ENCODE assay signal across 8 cellular contexts in the genomic region with DNA sequence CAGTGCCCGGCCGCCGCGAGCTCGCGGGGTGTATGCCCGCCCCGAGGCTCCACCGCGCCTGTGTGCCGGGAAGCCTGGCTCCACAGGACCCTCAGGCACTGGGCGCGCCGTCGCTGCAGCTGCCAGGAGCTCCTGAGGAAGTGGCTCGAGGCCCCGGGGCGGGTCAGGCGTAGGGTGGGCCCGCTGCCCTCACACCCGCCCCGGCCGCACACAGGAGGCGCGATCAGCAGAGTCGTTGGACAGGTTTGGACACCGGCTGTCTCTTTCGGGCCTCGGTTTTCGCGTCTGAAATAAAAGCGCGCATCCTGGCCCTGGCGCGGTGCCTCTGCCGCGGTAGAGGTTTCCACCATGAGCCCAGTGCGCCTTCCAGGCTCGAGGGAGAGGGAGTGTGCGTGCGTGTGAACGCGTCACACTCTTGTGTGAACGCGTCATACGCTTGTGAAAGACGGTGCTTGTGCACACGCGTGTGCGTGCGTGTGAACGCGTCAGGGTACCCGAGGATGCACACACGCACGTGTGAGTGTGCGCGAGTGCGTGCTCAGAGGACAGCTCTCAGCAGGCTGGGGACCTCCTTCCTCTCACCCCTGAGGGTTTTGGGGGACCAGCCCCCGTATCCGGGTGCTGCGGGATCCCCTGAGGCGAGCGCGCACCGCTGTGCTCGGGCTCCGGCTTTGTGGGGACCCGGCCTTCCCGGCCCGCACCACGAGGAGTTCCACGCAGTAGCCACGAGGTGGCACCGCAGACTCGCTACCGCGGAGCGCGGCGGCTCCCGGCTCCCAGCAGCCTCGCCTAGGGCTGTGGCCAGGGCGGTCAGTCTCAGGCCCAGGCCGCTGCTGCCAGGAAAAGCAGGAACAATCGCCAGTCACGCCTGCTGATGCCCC.
DNase-seq lines count a peak whose midpoint lies in the region; ATAC-seq and TF ChIP-seq lines count a peak whose summit lies in the region.

No MANE protein-coding gene starts in this region.

- DNase-seq in GM03348 (ENCODE audit: low spot score): peak; percentile 95
- peak; percentile 44 to 75 for DNase-seq in NOMO-1 (lab: John Stamatoyannopoulos, UW; ENCODE audit: unreplicated experiment in 2 of 2)
- DNase-seq in activated T-helper 1 cell treated with anti-CD3 and anti-CD28 coated beads, Interleukin-12 subunit alpha, Interleukin-12 subunit beta, Interleukin-2, Interleukin-4 antibody, amounts not matched to agents 30 ng/mL and 10 ng/mL and 1 ng/mL, durations not matched to agents 14 hours and 24 hours and 36 hours (ENCODE audit: low spot score): peak; percentile 29
- DNase-seq in foreskin keratinocyte: peak; percentile 14 to 43
- DNase-seq in neural crest cell (ENCODE audit: low read depth, low spot score): peak; percentile 83
- no peak for DNase-seq in thoracic aorta (ENCODE audit: low spot score)

- H3K36me3 ChIP-seq in thoracic aorta: no peaks in the 10 kb centered on the region

- H3K4me1 ChIP-seq in foreskin keratinocyte (no peaks in the 10 kb centered on the region), thoracic aorta (ENCODE audit: control insufficient read depth in 1 of 2, low read depth in 2 of 2) (no peaks in the 10 kb centered on the region)

- peak overlapping the region; percentile 38 for H3K4me3 ChIP-seq in thoracic aorta

- TF ChIP-seq CTCF in foreskin keratinocyte (conservative IDR thresholded peaks at IDR 0.05) (peak; percentile 87), neural crest cell (conservative IDR thresholded peaks at IDR 0.05) (peak; percentile 86), thoracic aorta (IDR thresholded peaks at IDR 0.05) (peak; percentile 60)

- H3K4me1 Mint-ChIP-seq in activated T-helper 1 cell treated with anti-CD3 and anti-CD28 coated beads, Interleukin-12 subunit alpha, Interleukin-12 subunit beta, Interleukin-2, Interleukin-4 antibody, amounts not matched to agents 30 ng/mL and 10 ng/mL and 1 ng/mL, durations not matched to agents 14 hours and 24 hours and 36 hours (ENCODE audit: low read depth): no peaks in the 10 kb centered on the region
- H3K4me1 Mint-ChIP-seq in neural crest cell: peaks cover 12% of the 10 kb centered on the region

- H3K9me3 ChIP-seq in thoracic aorta: no peaks in the 10 kb centered on the region

- ATAC-seq in HG02678 (IDR thresholded peaks at IDR 0.05; ENCODE audit: unreplicated experiment): peak; percentile 69
- peak; percentile 98 for ATAC-seq in foreskin keratinocyte
- ATAC-seq in thoracic aorta (ENCODE audit: insufficient number of reproducible peaks, low FRiP score, low read depth): no peak
- no peak for ATAC-seq in GM18873 (IDR thresholded peaks at IDR 0.05; ENCODE audit: low FRiP score, unreplicated experiment)

- H3K36me3 Mint-ChIP-seq in activated T-helper 1 cell treated with anti-CD3 and anti-CD28 coated beads, Interleukin-12 subunit alpha, Interleukin-12 subunit beta, Interleukin-2, Interleukin-4 antibody, amounts not matched to agents 30 ng/mL and 10 ng/mL and 1 ng/mL, durations not matched to agents 14 hours and 24 hours and 36 hours (ENCODE audit: low read depth): no peaks in the 10 kb centered on the region
- no peaks in the 10 kb centered on the region for H3K36me3 Mint-ChIP-seq in neural crest cell (ENCODE audit: low read depth)

- H3K27me3 ChIP-seq in foreskin keratinocyte (peaks cover 5% of the 10 kb centered on the region), thoracic aorta (replicated peaks; ENCODE audit: insufficient read depth) (no peaks in the 10 kb centered on the region)

- intact Hi-C loops in activated T-helper 1 cell treated with anti-CD3 and anti-CD28 coated beads, Interleukin-12 subunit alpha, Interleukin-12 subunit beta, Interleukin-2, Interleukin-4 antibody, amounts not matched to agents 30 ng/mL and 10 ng/mL and 1 ng/mL, durations not matched to agents 14 hours and 24 hours and 36 hours (cut with micrococcal nuclease): loop anchor here (1.0 to 10.0 kb wide), 3 partner anchors 239 to 482 kb away; no protein-coding TSS in a partner anchor

- H3K27ac Mint-ChIP-seq in activated T-helper 1 cell treated with anti-CD3 and anti-CD28 coated beads, Interleukin-12 subunit alpha, Interleukin-12 subunit beta, Interleukin-2, Interleukin-4 antibody, amounts not matched to agents 30 ng/mL and 10 ng/mL and 1 ng/mL, durations not matched to agents 14 hours and 24 hours and 36 hours: no peak overlapping the region
- no peak overlapping the region for H3K27ac Mint-ChIP-seq in neural crest cell (ENCODE audit: unreplicated experiment)

- peaks cover 27% of the 10 kb centered on the region for H3K27me3 Mint-ChIP-seq in activated T-helper 1 cell treated with anti-CD3 and anti-CD28 coated beads, Interleukin-12 subunit alpha, Interleukin-12 subunit beta, Interleukin-2, Interleukin-4 antibody, amounts not matched to agents 30 ng/mL and 10 ng/mL and 1 ng/mL, durations not matched to agents 14 hours and 24 hours and 36 hours (ENCODE audit: insufficient read depth)
- peaks cover 30% of the 10 kb centered on the region for H3K27me3 Mint-ChIP-seq in neural crest cell (ENCODE audit: low read depth)

- H3K9me3 Mint-ChIP-seq in activated T-helper 1 cell treated with anti-CD3 and anti-CD28 coated beads, Interleukin-12 subunit alpha, Interleukin-12 subunit beta, Interleukin-2, Interleukin-4 antibody, amounts not matched to agents 30 ng/mL and 10 ng/mL and 1 ng/mL, durations not matched to agents 14 hours and 24 hours and 36 hours: no peaks in the 10 kb centered on the region
- no peaks in the 10 kb centered on the region for H3K9me3 Mint-ChIP-seq in neural crest cell

- H3K27ac ChIP-seq in foreskin keratinocyte: no peak overlapping the region
- H3K27ac ChIP-seq in thoracic aorta: no peak overlapping the region

- no peak overlapping the region for H3K4me3 Mint-ChIP-seq in activated T-helper 1 cell treated with anti-CD3 and anti-CD28 coated beads, Interleukin-12 subunit alpha, Interleukin-12 subunit beta, Interleukin-2, Interleukin-4 antibody, amounts not matched to agents 30 ng/mL and 10 ng/mL and 1 ng/mL, durations not matched to agents 14 hours and 24 hours and 36 hours
- no peak overlapping the region for H3K4me3 Mint-ChIP-seq in neural crest cell

Comparison
In these comparisons a context has a peak if more than half of its experiments do, and no peak if none do; other contexts are left out.
1. ATAC-seq: peak in HG02678 (single experiment) and foreskin keratinocyte (single experiment); none in thoracic aorta (single experiment) and GM18873 (single experiment).
2. Peak in every context shown above with its lines, with median percentiles within 50 percentile points of each other: CTCF ChIP-seq.